Comparison of ENCODE assay signal across 10 cellular contexts in genomic region chr1:8472668-8473067, GRCh38.
DNase-seq lines count a peak whose midpoint lies in the region; ATAC-seq, FAIRE-seq and TF ChIP-seq lines count a peak whose summit lies in the region.
"Had no signal": no experiment of that assay in that cellular context is flagged by ENCODE, and none has a peak within 500 bp of the region (broad histone marks: within the 10 kb centered on the region; RNA-seq: fewer than 3 reads in every experiment).

No MANE protein-coding gene starts in this region.

- H2AFZ ChIP-seq in neural progenitor cell (replicated peaks), result no peak overlapping the region

- no peak overlapping the region for H3K4me3 ChIP-seq in neural progenitor cell
- H3K4me3 ChIP-seq: sigmoid colon had no signal

- peak overlapping the region; percentile 60 for H3K4me3 Mint-ChIP-seq in activated naive CD4-positive, alpha-beta T cell treated with anti-CD3 and anti-CD28 coated beads, Interleukin-2, amount 50 U/mL, for 24 hours
- H3K4me3 Mint-ChIP-seq in neural progenitor cell, result no peak overlapping the region

- DNase-seq in GM19239 (ENCODE audit: insufficient read length, low spot score) (peak; percentile 38), NAMALWA (ENCODE audit: low spot score) (peak; percentile 78), superior temporal gyrus (ENCODE audit: extremely low spot score) (no peak), neural progenitor cell (ENCODE audit: low spot score) (no peak)
- DNase-seq in stimulated activated CD8-positive, alpha-beta memory T cell treated with anti-CD3 and anti-CD28 coated beads, Interleukin-4, amount 100 ng/mL, for 24 hours (ENCODE audit: low read depth), result peak; percentile 30
- DNase-seq: kidney glomerular epithelial cell, sigmoid colon had no signal

- no peaks in the 10 kb centered on the region for H3K27me3 ChIP-seq in neural progenitor cell
- H3K27me3 ChIP-seq: sigmoid colon had no signal

- TF ChIP-seq CTCF in neural progenitor cell (IDR thresholded peaks at IDR 0.05), result no peak

- no peaks in the 10 kb centered on the region for H3K9me3 Mint-ChIP-seq in activated naive CD4-positive, alpha-beta T cell treated with anti-CD3 and anti-CD28 coated beads, Interleukin-2, amount 50 U/mL, for 24 hours
- H3K9me3 Mint-ChIP-seq in neural progenitor cell, result no peaks in the 10 kb centered on the region

- peaks cover 79% of the 10 kb centered on the region for H3K79me2 ChIP-seq in neural progenitor cell (ENCODE audit: low read depth)

- H3K9ac ChIP-seq in neural progenitor cell, result no peak overlapping the region

- H3K36me3 ChIP-seq in neural progenitor cell, result no peaks in the 10 kb centered on the region
- H3K36me3 ChIP-seq: sigmoid colon had no signal

- H3K9me3 ChIP-seq in neural progenitor cell (ENCODE audit: low read depth), result no peaks in the 10 kb centered on the region
- H3K9me3 ChIP-seq: sigmoid colon had no signal

- ATAC-seq in HG02884 (IDR thresholded peaks at IDR 0.05; ENCODE audit: unreplicated experiment) (no peak), HG02678 (IDR thresholded peaks at IDR 0.05; ENCODE audit: unreplicated experiment) (no peak)

- H3K4me2 ChIP-seq in neural progenitor cell, result no peak overlapping the region

- no peaks in the 10 kb centered on the region for H3K27me3 Mint-ChIP-seq in activated naive CD4-positive, alpha-beta T cell treated with anti-CD3 and anti-CD28 coated beads, Interleukin-2, amount 50 U/mL, for 24 hours
- no peaks in the 10 kb centered on the region for H3K27me3 Mint-ChIP-seq in neural progenitor cell (ENCODE audit: insufficient read depth, low read depth)

- H4K20me1 ChIP-seq in neural progenitor cell (ENCODE audit: low read depth), result peaks cover 46% of the 10 kb centered on the region

- peaks cover 52% of the 10 kb centered on the region for H3K4me1 Mint-ChIP-seq in activated naive CD4-positive, alpha-beta T cell treated with anti-CD3 and anti-CD28 coated beads, Interleukin-2, amount 50 U/mL, for 24 hours
- H3K4me1 Mint-ChIP-seq in neural progenitor cell, result peaks cover 58% of the 10 kb centered on the region

- peak overlapping the region; percentile 82 for H3K27ac Mint-ChIP-seq in activated naive CD4-positive, alpha-beta T cell treated with anti-CD3 and anti-CD28 coated beads, Interleukin-2, amount 50 U/mL, for 24 hours
- no peak overlapping the region for H3K27ac Mint-ChIP-seq in neural progenitor cell

- no peaks in the 10 kb centered on the region for H3F3A ChIP-seq in neural progenitor cell (ENCODE audit: low read depth)

- peaks cover 36% of the 10 kb centered on the region for H3K4me1 ChIP-seq in neural progenitor cell

- peaks cover 1% of the 10 kb centered on the region for H3K36me3 Mint-ChIP-seq in activated naive CD4-positive, alpha-beta T cell treated with anti-CD3 and anti-CD28 coated beads, Interleukin-2, amount 50 U/mL, for 24 hours
- peaks cover 8% of the 10 kb centered on the region for H3K36me3 Mint-ChIP-seq in neural progenitor cell

- FAIRE-seq in GM19239 (lab: Jason Lieb, UNC), result peak; percentile 97

- H3K27ac ChIP-seq in neural progenitor cell, result no peak overlapping the region
- H3K27ac ChIP-seq: sigmoid colon had no signal

Comparison
In these comparisons a context has a peak if more than half of its experiments do, and no peak if none do; other contexts are left out.
1. DNase-seq: peak in GM19239 (single experiment), NAMALWA (single experiment) and stimulated activated CD8-positive, alpha-beta memory T cell treated with anti-CD3 and anti-CD28 coated beads, Interleukin-4, amount 100 ng/mL, for 24 hours (single experiment); none in superior temporal gyrus (single experiment) and neural progenitor cell (single experiment).